8 cellular contexts compared by ENCODE assay signal in the genomic region with DNA sequence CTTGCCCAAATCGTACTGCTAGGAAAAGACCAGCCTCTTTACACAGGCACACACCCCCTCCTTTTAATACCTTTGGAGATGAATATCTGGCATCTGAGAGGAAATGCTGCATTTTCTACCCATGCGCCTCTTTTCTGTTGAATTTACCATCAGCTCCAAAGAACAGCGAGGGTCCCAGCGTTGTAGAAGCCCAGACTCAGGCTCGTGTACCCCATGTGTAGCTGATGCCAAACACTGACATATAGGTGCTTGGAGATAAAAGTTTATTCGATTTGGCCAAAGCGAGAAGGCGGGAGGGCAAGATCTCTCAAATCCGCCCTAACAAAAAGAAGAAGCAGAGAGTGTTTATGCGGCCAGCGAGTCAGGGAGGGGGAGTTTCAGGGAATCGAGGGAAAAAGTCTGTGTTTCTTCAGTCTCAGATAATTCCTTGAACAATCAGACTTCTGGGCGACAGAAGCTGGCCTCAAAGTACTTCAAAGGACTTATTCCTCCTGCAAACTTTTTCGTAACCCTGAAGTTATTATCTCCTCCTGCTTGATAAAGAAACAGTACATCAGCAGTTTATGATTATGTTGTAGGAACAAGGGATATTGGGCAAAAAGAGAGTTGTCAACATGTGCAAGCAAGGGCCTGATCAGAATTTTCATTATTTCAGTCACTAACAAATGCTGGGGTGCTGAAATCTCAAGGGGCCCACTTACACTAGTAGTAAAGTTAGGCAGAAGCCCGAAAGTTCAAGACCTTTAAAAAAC. TPM values are rescaled to one million over a fixed set of nuclear protein-coding genes. Genes with fewer than 3 reads are reported as not detected.
A peak's percentile ranks its signal among the peaks of the same experiment; 100 is the strongest.
DNase-seq lines count a peak whose midpoint lies in the region; ATAC-seq, FAIRE-seq and TF ChIP-seq lines count a peak whose summit lies in the region.

No MANE protein-coding gene starts in this region.

- H3K27me3 ChIP-seq in HUES6 (ENCODE audit: control insufficient read depth, insufficient read depth, low read length) (peaks cover 6% of the 10 kb centered on the region; the same call in 1 of the 2 replicates), mesendoderm (ENCODE audit: insufficient read depth, low read length, poor library complexity) (no peaks in the 10 kb centered on the region)

- H2BK5ac ChIP-seq in mesendoderm (ENCODE audit: low read length) = no peak overlapping the region

- no peak for FAIRE-seq in GM12891 (lab: Jason Lieb, UNC)

- H3K18ac ChIP-seq in mesendoderm (ENCODE audit: low read length) = no peak overlapping the region

- peaks cover 3% of the 10 kb centered on the region for H3K79me1 ChIP-seq in mesendoderm (ENCODE audit: low read length)

- H3K9ac ChIP-seq in HUES6 (ENCODE audit: low read length) (peak overlapping the region; percentile 50), mesendoderm (ENCODE audit: low read length) (peak overlapping the region; percentile 58)

- H3K4ac ChIP-seq in mesendoderm (ENCODE audit: low read depth, low read length) = no peak overlapping the region

- H2AK5ac ChIP-seq in mesendoderm (ENCODE audit: low read length) = no peak overlapping the region

- DNase-seq in astrocyte of the cerebellum (ENCODE audit: low read depth) = no peak
- DNase-seq in mesendoderm = peak; percentile 27
- no peak for DNase-seq in GM12891 (ENCODE audit: insufficient read length, low spot score)
- no peak for DNase-seq in HK-2 (ENCODE audit: unreplicated experiment)
- no peak for DNase-seq in SHP77 (lab: John Stamatoyannopoulos, UW)

- H3K27ac ChIP-seq in C4-2B = peak overlapping the region; percentile 86
- H3K27ac ChIP-seq in HUES6 (ENCODE audit: low read depth, low read length) = no peak overlapping the region
- no peak overlapping the region for H3K27ac ChIP-seq in mesendoderm (ENCODE audit: low read depth, low read length)

- H2BK120ac ChIP-seq in mesendoderm (ENCODE audit: low read depth, low read length) = no peak overlapping the region

- no peak overlapping the region for H3K23ac ChIP-seq in mesendoderm (ENCODE audit: low read length)

- TF ChIP-seq POLR2A in GM12891 (IDR thresholded peaks at IDR 0.05; ENCODE audit: low read depth, low read length) = no peak

- H3K79me2 ChIP-seq in mesendoderm (ENCODE audit: control insufficient read depth, insufficient read depth, low read length) = no peaks in the 10 kb centered on the region

- in situ Hi-C loops in astrocyte of the cerebellum (cut with HindIII; ENCODE audit: low sequenced_read_pairs) = no loop called here

- H4K8ac ChIP-seq in mesendoderm (ENCODE audit: low read depth, low read length) = no peak overlapping the region

- peaks cover 2% of the 10 kb centered on the region; the same call in 1 of the 2 replicates for H3K4me1 ChIP-seq in HUES6 (ENCODE audit: control insufficient read depth, insufficient read depth, low read length)
- no peaks in the 10 kb centered on the region for H3K4me1 ChIP-seq in mesendoderm (ENCODE audit: control insufficient read depth, low read depth, low read length)

- no peak for TF ChIP-seq CTCF in C4-2B (conservative IDR thresholded peaks at IDR 0.05)
- TF ChIP-seq CTCF in astrocyte of the cerebellum (IDR thresholded peaks at IDR 0.05; ENCODE audit: low read depth, low read length, missing control alignments) = no peak

- WGBS in mesendoderm (ENCODE audit: extremely low coverage, insufficient coverage, low lambda C conversion rate) = no CpG with 5 or more reads among the region's 15 CpGs

- ATAC-seq in GM19455 (IDR thresholded peaks at IDR 0.05; ENCODE audit: unreplicated experiment) = peak; percentile 27

- H4K5ac ChIP-seq in mesendoderm (ENCODE audit: low read length) = no peak overlapping the region

- no peaks in the 10 kb centered on the region for H3K9me3 ChIP-seq in HUES6 (ENCODE audit: control insufficient read depth, insufficient read depth, low read depth, low read length)

- H3K4me3 ChIP-seq in HUES6 (ENCODE audit: low read depth, low read length) (peak overlapping the region; percentile 76), astrocyte of the cerebellum (ENCODE audit: low read depth, low read length) (peak overlapping the region; percentile 52), mesendoderm (ENCODE audit: low read length) (peak overlapping the region; percentile 68)

- H3K56ac ChIP-seq in mesendoderm (ENCODE audit: low read length) = peak overlapping the region; percentile 63

- H3K4me2 ChIP-seq in mesendoderm (ENCODE audit: low read length) = peak overlapping the region; percentile 94

- H3K36me3 ChIP-seq in HUES6 (ENCODE audit: control insufficient read depth, insufficient read depth, low read length) (no peaks in the 10 kb centered on the region), mesendoderm (ENCODE audit: control insufficient read depth, insufficient read depth, low read length) (no peaks in the 10 kb centered on the region)

- H2BK15ac ChIP-seq in mesendoderm (replicated peaks; ENCODE audit: low read depth) = no peak overlapping the region

TF ChIP-seq in GM12891, 5 proteins besides CTCF, POLR2A, EP300 and RAD21:
- TF ChIP-seq POLR2AphosphoS5 (IDR thresholded peaks at IDR 0.05; ENCODE audit: low read depth, low read length) (no peak), SPI1 (IDR thresholded peaks at IDR 0.05; ENCODE audit: low read depth, low read length) (no peak), TAF1 (IDR thresholded peaks at IDR 0.05; ENCODE audit: low read depth, low read length) (no peak), PAX5 (IDR thresholded peaks at IDR 0.05; ENCODE audit: insufficient read depth, low read length, severe bottlenecking) (no peak), POU2F2 (IDR thresholded peaks at IDR 0.05; ENCODE audit: low read depth, low read length) (no peak)

RNA-seq across cellular contexts. Expression of a gene that starts 0.6 kb away (rescaled TPM):
- 28.3 TPM for polyA plus RNA-seq in mesendoderm (2013, experiment 1 of 2)
- polyA plus RNA-seq in mesendoderm (2013, experiment 2 of 2) = 27.9 TPM
- 5.7 TPM for polyA plus RNA-seq in GM12891 (2012; ENCODE audit: low read depth, missing spikeins)

RNA-seq across cellular contexts. Expression of a gene that starts 35.9 kb away (rescaled TPM):
- polyA plus RNA-seq in mesendoderm (2013, experiment 1 of 2) = 2.9 TPM
- 3.9 TPM for polyA plus RNA-seq in mesendoderm (2013, experiment 2 of 2)
- 0.26 TPM for polyA plus RNA-seq in GM12891 (2012; ENCODE audit: low read depth, missing spikeins)
